In genomic region chr2:18896106-18896505, GRCh38 we compare ENCODE assay signal across 1 cellular context.
TF ChIP-seq lines count a peak whose summit lies in the region.

No MANE protein-coding gene starts in this region.

TF ChIP-seq in IMR-90, 13 proteins besides CTCF, POLR2A, EP300 and RAD21:
- TF ChIP-seq CHD1 (IDR thresholded peaks at IDR 0.05; ENCODE audit: low read depth, low read length) (no peak), FOS (IDR thresholded peaks at IDR 0.05; ENCODE audit: low read depth, low read length) (no peak), SMC3 (IDR thresholded peaks at IDR 0.05; ENCODE audit: low read depth, low read length) (no peak), MAFK (IDR thresholded peaks at IDR 0.05; ENCODE audit: low read depth, low read length) (no peak), BHLHE40 (IDR thresholded peaks at IDR 0.05; ENCODE audit: low read depth, low read length) (no peak), MXI1 (IDR thresholded peaks at IDR 0.05; ENCODE audit: borderline replicate concordance, low read depth, low read length) (no peak), USF2 (IDR thresholded peaks at IDR 0.05; ENCODE audit: low read depth, low read length) (no peak), CEBPB (IDR thresholded peaks at IDR 0.05; ENCODE audit: low read depth, low read length) (no peak), RCOR1 (IDR thresholded peaks at IDR 0.05; ENCODE audit: insufficient replicate concordance, low read length) (no peak), NFE2L2 (IDR thresholded peaks at IDR 0.05; ENCODE audit: low read depth, low read length) (no peak), ELK1 (IDR thresholded peaks at IDR 0.05; ENCODE audit: borderline replicate concordance, low read depth, low read length) (no peak), MAZ (IDR thresholded peaks at IDR 0.05; ENCODE audit: borderline replicate concordance, low read depth, low read length) (no peak), RFX5 (IDR thresholded peaks at IDR 0.05; ENCODE audit: low read depth, low read length) (no peak)
